Comparison of ENCODE assay signal across 9 cellular contexts in the genomic region with DNA sequence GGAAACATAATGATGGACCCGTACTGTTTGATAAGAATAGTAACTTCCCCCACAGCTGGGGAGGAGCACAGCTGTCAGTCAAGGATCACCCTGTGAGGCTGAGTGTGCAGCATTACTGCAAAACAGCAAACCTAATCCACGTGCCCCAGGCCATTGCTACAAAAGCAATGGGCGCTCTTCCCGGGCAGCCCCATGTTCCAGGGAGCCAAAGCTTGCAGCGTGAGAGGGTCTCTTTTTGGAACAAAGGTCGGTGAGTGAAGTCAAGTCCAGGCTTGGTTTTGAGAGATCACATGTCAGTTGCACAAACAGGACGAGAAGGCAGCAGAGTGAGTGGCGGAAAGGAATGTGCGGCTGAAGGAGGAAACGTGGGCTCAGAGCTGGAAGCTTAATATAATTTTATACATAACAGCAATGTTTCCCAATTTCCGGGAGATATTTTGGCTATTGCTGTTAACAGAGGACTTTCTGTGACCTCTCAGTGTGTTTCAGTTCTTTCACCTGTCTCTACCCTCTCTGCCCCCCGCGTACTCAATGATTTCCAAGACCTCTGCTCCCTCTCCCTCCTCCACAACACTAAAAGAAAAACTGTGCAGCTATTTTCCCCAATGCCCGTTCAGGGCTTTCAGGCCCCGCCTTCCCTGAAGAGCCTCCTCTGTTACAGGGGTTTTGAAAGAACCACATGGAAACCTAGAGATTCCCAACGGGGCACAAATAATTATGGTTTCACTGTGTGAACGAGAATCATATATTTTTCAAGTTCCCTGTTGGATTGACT.
DNase-seq lines count a peak whose midpoint lies in the region; ATAC-seq and TF ChIP-seq lines count a peak whose summit lies in the region.
"Had no signal": no experiment of that assay in that cellular context is flagged by ENCODE, and none has a peak within 500 bp of the region (broad histone marks: within the 10 kb centered on the region; RNA-seq: fewer than 3 reads in every experiment).

No MANE protein-coding gene starts in this region.

- no peak overlapping the region for H3K4me3 ChIP-seq in BE2C (ENCODE audit: low read depth, low read length)

- peak overlapping the region; percentile 58 for H3K27ac Mint-ChIP-seq in osteocyte (ENCODE audit: unreplicated experiment)
- H3K27ac Mint-ChIP-seq: stimulated activated effector memory CD8-positive, alpha-beta T cell treated with anti-CD3 and anti-CD28 coated beads, Interleukin-12 subunit alpha, Interleukin-12 subunit beta, amount 100 ng/mL, for 72 hours had no signal

- no peak for TF ChIP-seq CTCF in osteocyte (IDR thresholded peaks at IDR 0.05)
- TF ChIP-seq CTCF in BE2C (IDR thresholded peaks at IDR 0.05; ENCODE audit: low read depth, low read length), result no peak

- peak overlapping the region; percentile 61 for H3K4me3 Mint-ChIP-seq in osteocyte (ENCODE audit: unreplicated experiment)
- H3K4me3 Mint-ChIP-seq: stimulated activated effector memory CD8-positive, alpha-beta T cell treated with anti-CD3 and anti-CD28 coated beads, Interleukin-12 subunit alpha, Interleukin-12 subunit beta, amount 100 ng/mL, for 72 hours had no signal

- H3K4me1 Mint-ChIP-seq in osteocyte (ENCODE audit: unreplicated experiment), result peaks cover 25% of the 10 kb centered on the region

- H3K27me3 Mint-ChIP-seq in osteocyte (ENCODE audit: unreplicated experiment), result no peaks in the 10 kb centered on the region

- DNase-seq in Daoy (ENCODE audit: low read depth) (peak; percentile 30), MV-4-11 (lab: John Stamatoyannopoulos, UW) (peak; percentile 65), dermis microvascular lymphatic vessel endothelial cell (ENCODE audit: low read depth in 2 of 2) (peak; percentile 56 to 70), osteocyte (ENCODE audit: extremely low spot score, unreplicated experiment) (no peak), BE2C (no peak), iPS-NIHi7 (ENCODE audit: extremely low spot score) (no peak)
- no peak for DNase-seq in activated CD4-positive, alpha-beta T cell treated with anti-CD3 and anti-CD28 coated beads, Interleukin-2, amount 50 U/mL, for 1 hour

- no peaks in the 10 kb centered on the region for H3K36me3 ChIP-seq in BE2C

- H3K9me3 Mint-ChIP-seq in osteocyte (ENCODE audit: unreplicated experiment), result no peaks in the 10 kb centered on the region
- H3K9me3 Mint-ChIP-seq: stimulated activated effector memory CD8-positive, alpha-beta T cell treated with anti-CD3 and anti-CD28 coated beads, Interleukin-12 subunit alpha, Interleukin-12 subunit beta, amount 100 ng/mL, for 72 hours had no signal

- no peaks in the 10 kb centered on the region for H3K4me1 ChIP-seq in BE2C

- no peaks in the 10 kb centered on the region for H3K36me3 Mint-ChIP-seq in osteocyte (ENCODE audit: unreplicated experiment)
- H3K36me3 Mint-ChIP-seq: stimulated activated effector memory CD8-positive, alpha-beta T cell treated with anti-CD3 and anti-CD28 coated beads, Interleukin-12 subunit alpha, Interleukin-12 subunit beta, amount 100 ng/mL, for 72 hours had no signal

- no peak for ATAC-seq in HG02763 (IDR thresholded peaks at IDR 0.05; ENCODE audit: unreplicated experiment)
- ATAC-seq: stimulated activated effector memory CD8-positive, alpha-beta T cell treated with anti-CD3 and anti-CD28 coated beads, Interleukin-12 subunit alpha, Interleukin-12 subunit beta, amount 100 ng/mL, for 72 hours had no signal

- no peaks in the 10 kb centered on the region; the same call in none of the 2 replicates for H3K27me3 ChIP-seq in BE2C

- H3K9me3 ChIP-seq in BE2C, result no peaks in the 10 kb centered on the region

Comparison
In these comparisons a context has a peak if more than half of its experiments do, and no peak if none do; other contexts are left out.
1. DNase-seq: peak in Daoy (single experiment), MV-4-11 (single experiment) and dermis microvascular lymphatic vessel endothelial cell (2 of 2); none in osteocyte (single experiment), activated CD4-positive, alpha-beta T cell treated with anti-CD3 and anti-CD28 coated beads, Interleukin-2, amount 50 U/mL, for 1 hour (single experiment), BE2C (single experiment) and iPS-NIHi7 (single experiment).